Comparison of ENCODE assay signal across 10 cellular contexts in the genomic region with DNA sequence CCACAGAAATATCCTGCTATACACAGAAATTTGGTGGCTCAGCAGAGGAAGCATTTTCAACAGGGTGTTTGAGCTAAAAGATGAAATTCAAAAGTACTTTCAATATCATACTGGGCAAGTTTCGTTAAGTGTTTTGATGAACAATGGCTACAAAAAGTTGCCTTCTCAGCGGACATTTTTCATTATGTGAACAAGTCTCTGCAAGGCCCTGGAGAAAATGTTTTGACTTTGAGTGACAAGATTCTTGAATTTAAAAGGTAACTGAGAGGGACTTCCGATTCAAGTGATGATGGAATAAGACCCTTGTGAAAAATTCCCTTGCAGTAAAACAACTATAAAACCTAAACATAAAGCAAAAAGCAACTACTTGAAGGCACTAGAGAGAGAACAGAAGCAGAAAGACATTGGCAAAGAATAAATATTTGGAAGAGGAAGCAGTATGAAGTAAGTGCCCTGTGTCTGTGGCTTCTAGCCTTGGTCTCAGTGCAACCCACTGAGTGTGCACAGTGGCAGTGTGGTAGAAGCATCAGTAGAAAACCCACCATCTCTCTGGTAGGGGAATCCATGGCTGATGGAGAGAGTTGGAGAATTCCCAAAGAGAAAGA.
A peak's percentile ranks its signal among the peaks of the same experiment; 100 is the strongest.
DNase-seq lines count a peak whose midpoint lies in the region; ATAC-seq and TF ChIP-seq lines count a peak whose summit lies in the region.
"Had no signal": no experiment of that assay in that cellular context is flagged by ENCODE, and none has a peak within 500 bp of the region (broad histone marks: within the 10 kb centered on the region; RNA-seq: fewer than 3 reads in every experiment).

No MANE protein-coding gene starts in this region.

- no peak for DNase-seq in activated CD4-positive, alpha-beta T cell treated with anti-CD3 and anti-CD28 coated beads, Interleukin-2, amount 10 ng/mL, durations not matched to agents 7 days and 5 days
- no peak for DNase-seq in activated CD4-positive, alpha-beta T cell treated with anti-CD3 and anti-CD28 coated beads, Interleukin-2, amount 50 U/mL, for 4 hours
- peak; percentile 37 for DNase-seq in activated CD8-positive, alpha-beta T cell treated with anti-CD3 and anti-CD28 coated beads for 36 hours
- DNase-seq in natural killer cell treated with Interleukin-12 subunit alpha and Interleukin-12 subunit beta and Interleukin-15 and Interleukin-18, amount 100 ng/mL, for 72 hours (ENCODE audit: low spot score), result no peak
- DNase-seq in GM10266 (ENCODE audit: extremely low spot score) (no peak), NCI-H748 (lab: John Stamatoyannopoulos, UW; ENCODE audit: unreplicated experiment) (no peak)
- DNase-seq: heart right ventricle, NCI-H510A treated with DMSO at 0.1 percent for 48 hours had no signal

- peak; percentile 15 for ATAC-seq in HG03571 (IDR thresholded peaks at IDR 0.05; ENCODE audit: unreplicated experiment)
- no peak for ATAC-seq in activated CD8-positive, alpha-beta T cell treated with anti-CD3 and anti-CD28 coated beads for 36 hours
- ATAC-seq in natural killer cell treated with Interleukin-12 subunit alpha and Interleukin-12 subunit beta and Interleukin-15 and Interleukin-18, amount 100 ng/mL, for 72 hours, result peak; percentile 38 to 56
- no peak for ATAC-seq in HG03097 (IDR thresholded peaks at IDR 0.05; ENCODE audit: low FRiP score, unreplicated experiment)

- intact Hi-C loops in activated CD8-positive, alpha-beta T cell treated with anti-CD3 and anti-CD28 coated beads for 36 hours (cut with micrococcal nuclease), result loop anchor here (5.0 kb wide), 2 partner anchors 170 to 540 kb away; no protein-coding TSS in a partner anchor

- peak overlapping the region; percentile 3 for H3K4me3 Mint-ChIP-seq in activated CD4-positive, alpha-beta T cell treated with anti-CD3 and anti-CD28 coated beads, Interleukin-2, amount 10 ng/mL, durations not matched to agents 7 days and 5 days
- H3K4me3 Mint-ChIP-seq in activated CD8-positive, alpha-beta T cell treated with anti-CD3 and anti-CD28 coated beads for 36 hours, result peak overlapping the region; percentile 67
- peak overlapping the region; percentile 86 for H3K4me3 Mint-ChIP-seq in natural killer cell treated with Interleukin-12 subunit alpha and Interleukin-12 subunit beta and Interleukin-15 and Interleukin-18, amount 100 ng/mL, for 72 hours

- peaks cover 35% of the 10 kb centered on the region for H3K4me1 Mint-ChIP-seq in activated CD4-positive, alpha-beta T cell treated with anti-CD3 and anti-CD28 coated beads, Interleukin-2, amount 10 ng/mL, durations not matched to agents 7 days and 5 days
- H3K4me1 Mint-ChIP-seq in activated CD8-positive, alpha-beta T cell treated with anti-CD3 and anti-CD28 coated beads for 36 hours (ENCODE audit: low read depth), result peaks cover 51% of the 10 kb centered on the region
- H3K4me1 Mint-ChIP-seq in natural killer cell treated with Interleukin-12 subunit alpha and Interleukin-12 subunit beta and Interleukin-15 and Interleukin-18, amount 100 ng/mL, for 72 hours (ENCODE audit: low read depth in 2 of 2), result peaks cover 47 to 56% of the 10 kb centered on the region in 2 donors

- TF ChIP-seq CTCF in activated CD8-positive, alpha-beta T cell treated with anti-CD3 and anti-CD28 coated beads for 36 hours (IDR thresholded peaks at IDR 0.05), result no peak
- no peak for TF ChIP-seq CTCF in GM10266 (IDR thresholded peaks at IDR 0.05; ENCODE audit: control insufficient read depth, insufficient read depth, low read depth, missing control alignments)

- POLR2A ChIA-PET in activated CD4-positive, alpha-beta T cell treated with anti-CD3 and anti-CD28 coated beads, Interleukin-2, amount 10 ng/mL, durations not matched to agents 7 days and 5 days (lab: Charles Lee), result interaction anchor here (1.2 kb wide), 1 partner anchor 63 kb away, joined by 4 read pairs; the partner anchor contains the start of gene NAMPT
- POLR2A ChIA-PET in activated CD8-positive, alpha-beta T cell treated with anti-CD3 and anti-CD28 coated beads for 36 hours (lab: Charles Lee), result interaction anchor here (0.9 to 7.7 kb wide), 9 partner anchors 11 to 85 kb away, joined by 3 to 111 read pairs (median 11); partner anchors contain the start of gene NAMPT

- CTCF ChIA-PET in activated CD4-positive, alpha-beta T cell treated with anti-CD3 and anti-CD28 coated beads, Interleukin-2, amount 10 ng/mL, durations not matched to agents 7 days and 5 days (lab: Charles Lee), result interaction anchor here (0.8 kb wide), 1 partner anchor 72 kb away, joined by 3 read pairs; no protein-coding TSS in a partner anchor
- CTCF ChIA-PET in activated CD8-positive, alpha-beta T cell treated with anti-CD3 and anti-CD28 coated beads for 36 hours (lab: Charles Lee), result interaction anchor here (1.6 to 1.8 kb wide), 2 partner anchors 115 to 318 kb away, joined by 5 read pairs; no protein-coding TSS in a partner anchor

- peak overlapping the region; percentile 84 for H3K27ac Mint-ChIP-seq in activated CD4-positive, alpha-beta T cell treated with anti-CD3 and anti-CD28 coated beads, Interleukin-2, amount 10 ng/mL, durations not matched to agents 7 days and 5 days
- H3K27ac Mint-ChIP-seq in activated CD8-positive, alpha-beta T cell treated with anti-CD3 and anti-CD28 coated beads for 36 hours, result peak overlapping the region; percentile 100
- peak overlapping the region; percentile 100 for H3K27ac Mint-ChIP-seq in natural killer cell treated with Interleukin-12 subunit alpha and Interleukin-12 subunit beta and Interleukin-15 and Interleukin-18, amount 100 ng/mL, for 72 hours

- peaks cover 42% of the 10 kb centered on the region for H3K9me3 Mint-ChIP-seq in activated CD4-positive, alpha-beta T cell treated with anti-CD3 and anti-CD28 coated beads, Interleukin-2, amount 10 ng/mL, durations not matched to agents 7 days and 5 days
- H3K9me3 Mint-ChIP-seq in activated CD8-positive, alpha-beta T cell treated with anti-CD3 and anti-CD28 coated beads for 36 hours, result peaks cover 43% of the 10 kb centered on the region
- H3K9me3 Mint-ChIP-seq in natural killer cell treated with Interleukin-12 subunit alpha and Interleukin-12 subunit beta and Interleukin-15 and Interleukin-18, amount 100 ng/mL, for 72 hours, result peaks cover 18% of the 10 kb centered on the region

- H3K36me3 Mint-ChIP-seq in activated CD4-positive, alpha-beta T cell treated with anti-CD3 and anti-CD28 coated beads, Interleukin-2, amount 10 ng/mL, durations not matched to agents 7 days and 5 days (ENCODE audit: low read depth), result peaks cover 25% of the 10 kb centered on the region
- peaks cover 62% of the 10 kb centered on the region for H3K36me3 Mint-ChIP-seq in activated CD8-positive, alpha-beta T cell treated with anti-CD3 and anti-CD28 coated beads for 36 hours (ENCODE audit: low read depth)
- peaks cover 54% of the 10 kb centered on the region for H3K36me3 Mint-ChIP-seq in natural killer cell treated with Interleukin-12 subunit alpha and Interleukin-12 subunit beta and Interleukin-15 and Interleukin-18, amount 100 ng/mL, for 72 hours

- H3K27me3 Mint-ChIP-seq in activated CD4-positive, alpha-beta T cell treated with anti-CD3 and anti-CD28 coated beads, Interleukin-2, amount 10 ng/mL, durations not matched to agents 7 days and 5 days, result peaks cover 17% of the 10 kb centered on the region
- peaks cover 8% of the 10 kb centered on the region for H3K27me3 Mint-ChIP-seq in activated CD8-positive, alpha-beta T cell treated with anti-CD3 and anti-CD28 coated beads for 36 hours
- peaks cover 0 to 5% of the 10 kb centered on the region in 2 donors for H3K27me3 Mint-ChIP-seq in natural killer cell treated with Interleukin-12 subunit alpha and Interleukin-12 subunit beta and Interleukin-15 and Interleukin-18, amount 100 ng/mL, for 72 hours

Comparison
In these comparisons a context has a peak if more than half of its experiments do, and no peak if none do; other contexts are left out.
1. H3K4me3 Mint-ChIP-seq: peak in every context shown above with its lines; median percentile 86 in natural killer cell treated with Interleukin-12 subunit alpha and Interleukin-12 subunit beta and Interleukin-15 and Interleukin-18, amount 100 ng/mL, for 72 hours; 67 in activated CD8-positive, alpha-beta T cell treated with anti-CD3 and anti-CD28 coated beads for 36 hours; 3 in activated CD4-positive, alpha-beta T cell treated with anti-CD3 and anti-CD28 coated beads, Interleukin-2, amount 10 ng/mL, durations not matched to agents 7 days and 5 days.
2. ATAC-seq: peak in HG03571 (single experiment) and natural killer cell treated with Interleukin-12 subunit alpha and Interleukin-12 subunit beta and Interleukin-15 and Interleukin-18, amount 100 ng/mL, for 72 hours (2 of 2); none in activated CD8-positive, alpha-beta T cell treated with anti-CD3 and anti-CD28 coated beads for 36 hours (single experiment) and HG03097 (single experiment).
3. Peak in every context shown above with its lines, with median percentiles within 50 percentile points of each other: H3K27ac Mint-ChIP-seq.